Comparison of ENCODE assay signal across 8 cellular contexts in the genomic region with DNA sequence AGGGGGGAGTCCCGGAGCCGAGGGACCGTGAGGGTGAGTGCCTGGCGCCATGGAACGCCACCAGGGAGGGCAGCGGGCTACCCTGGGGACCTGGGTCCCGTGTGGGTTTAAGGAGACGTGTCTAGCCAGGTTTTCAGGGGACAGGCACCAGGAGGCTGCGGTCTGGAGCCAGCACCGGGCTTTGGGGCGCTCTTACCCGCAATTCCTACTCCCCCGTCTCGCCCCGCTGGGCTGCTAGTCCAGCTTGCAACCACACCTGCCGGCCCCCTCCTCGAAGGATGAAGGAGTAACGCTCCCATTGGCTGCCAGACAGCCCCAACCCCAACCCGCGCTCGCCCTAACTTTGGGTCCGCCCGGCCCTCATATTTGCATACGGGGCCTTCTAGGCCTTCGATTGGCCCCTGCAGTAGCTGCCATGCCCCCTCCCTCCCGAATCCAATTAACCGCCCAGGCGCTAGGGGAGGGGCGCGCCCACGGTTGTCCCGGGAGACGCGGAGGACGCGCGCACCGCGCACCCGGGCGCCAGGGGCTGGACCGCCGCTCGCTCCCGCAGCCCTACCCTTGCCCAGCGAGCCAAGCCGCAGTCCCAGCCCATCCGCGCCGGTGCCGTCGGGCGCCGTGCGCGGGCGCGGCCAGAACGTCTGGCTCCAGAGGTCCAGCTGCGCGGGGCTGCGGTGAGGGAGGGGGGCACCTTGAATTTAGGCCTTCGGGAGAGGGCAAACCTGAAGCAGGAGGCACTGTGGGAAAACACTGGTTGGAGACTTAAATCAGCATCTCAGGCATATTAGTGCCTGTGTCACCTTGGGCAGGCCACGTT. TPM values are rescaled to one million over a fixed set of nuclear protein-coding genes. Genes with fewer than 3 reads are reported as not detected.
A peak's percentile ranks its signal among the peaks of the same experiment; 100 is the strongest.
DNase-seq lines count a peak whose midpoint lies in the region; ATAC-seq, FAIRE-seq and TF ChIP-seq lines count a peak whose summit lies in the region.

Gene TTLL6, minus strand, starts transcription at position 456 of the 817 bp plus-strand sequence. Its CDS starts 157 bp downstream, at position 299.

- H3K27ac Mint-ChIP-seq in activated CD8-positive, alpha-beta T cell treated with anti-CD3 and anti-CD28 coated beads, Interleukin-2, amount 10 ng/mL, durations not matched to agents 7 days and 5 days, result peak within 1 kb of the TSS; percentile 52

- no peak within 1 kb of the TSS for H3K27ac ChIP-seq in effector memory CD4-positive, alpha-beta T cell (ENCODE audit: insufficient read depth, low read length, poor library complexity, severe bottlenecking)

- peaks cover 16% of the 10 kb centered on the region for H3K4me1 ChIP-seq in effector memory CD4-positive, alpha-beta T cell (ENCODE audit: control insufficient read depth, insufficient read depth, low read length, poor library complexity, severe bottlenecking)

- peak within 1 kb of the TSS; percentile 75 for H3K4me3 Mint-ChIP-seq in activated CD8-positive, alpha-beta T cell treated with anti-CD3 and anti-CD28 coated beads, Interleukin-2, amount 10 ng/mL, durations not matched to agents 7 days and 5 days

- peak; percentile 69 for DNase-seq in GM12892 (ENCODE audit: insufficient read length)
- peak; percentile 99 for DNase-seq in NCI-H69 (lab: John Stamatoyannopoulos, UW)
- peak; percentile 88 for DNase-seq in activated CD8-positive, alpha-beta T cell treated with anti-CD3 and anti-CD28 coated beads, Interleukin-2, amount 10 ng/mL, durations not matched to agents 7 days and 5 days
- peak; percentile 70 to 83 (median 78) for DNase-seq in effector memory CD4-positive, alpha-beta T cell
- DNase-seq in lung microvascular endothelial cell (ENCODE audit: low read depth in 2 of 2), result peak; percentile 82 to 84
- DNase-seq in stimulated activated CD4-positive, alpha-beta T cell treated with anti-CD3 and anti-CD28 coated beads, TNF-alpha, amount 100 ng/mL, for 4 hours (ENCODE audit: low read depth in 3 of 3), result peak; percentile 41 to 58 (median 51)

- no peaks in the 10 kb centered on the region for H3K9me3 Mint-ChIP-seq in activated CD8-positive, alpha-beta T cell treated with anti-CD3 and anti-CD28 coated beads, Interleukin-2, amount 10 ng/mL, durations not matched to agents 7 days and 5 days (ENCODE audit: insufficient read depth)

- no peaks in the 10 kb centered on the region for H3K9me3 ChIP-seq in effector memory CD4-positive, alpha-beta T cell (ENCODE audit: control insufficient read depth, low read length)

- peaks cover 52% of the 10 kb centered on the region for H3K27me3 Mint-ChIP-seq in activated CD8-positive, alpha-beta T cell treated with anti-CD3 and anti-CD28 coated beads, Interleukin-2, amount 10 ng/mL, durations not matched to agents 7 days and 5 days (ENCODE audit: low read depth)

- CTCF ChIA-PET in activated CD8-positive, alpha-beta T cell treated with anti-CD3 and anti-CD28 coated beads, Interleukin-2, amount 10 ng/mL, durations not matched to agents 7 days and 5 days (lab: Charles Lee), result interaction anchor here (1.3 to 18.1 kb wide), 7 partner anchors 13 to 219 kb away, joined by 3 to 756 read pairs (median 8); no protein-coding TSS in a partner anchor

- ATAC-seq in HG03378 (IDR thresholded peaks at IDR 0.05; ENCODE audit: unreplicated experiment) (peak; percentile 50), HG03097 (IDR thresholded peaks at IDR 0.05; ENCODE audit: low FRiP score, unreplicated experiment) (no peak)
- peak; percentile 98 for ATAC-seq in activated CD8-positive, alpha-beta T cell treated with anti-CD3 and anti-CD28 coated beads, Interleukin-2, amount 10 ng/mL, durations not matched to agents 7 days and 5 days

- H3K27me3 ChIP-seq in effector memory CD4-positive, alpha-beta T cell (replicated peaks; ENCODE audit: control insufficient read depth, insufficient read depth, low read length, poor library complexity, severe bottlenecking), result peaks cover 5% of the 10 kb centered on the region

- no peaks in the 10 kb centered on the region for H3K36me3 ChIP-seq in effector memory CD4-positive, alpha-beta T cell (ENCODE audit: control insufficient read depth, insufficient read depth, low read length)

- H3K4me3 ChIP-seq in effector memory CD4-positive, alpha-beta T cell (ENCODE audit: insufficient read depth, low read depth, low read length, poor library complexity, severe bottlenecking), result peak within 1 kb of the TSS; percentile 54

- POLR2A ChIA-PET in activated CD8-positive, alpha-beta T cell treated with anti-CD3 and anti-CD28 coated beads, Interleukin-2, amount 10 ng/mL, durations not matched to agents 7 days and 5 days (lab: Charles Lee), result interaction anchor here (1.6 kb wide), 1 partner anchor 18 kb away, joined by 4 read pairs; no protein-coding TSS in a partner anchor

- H3K36me3 Mint-ChIP-seq in activated CD8-positive, alpha-beta T cell treated with anti-CD3 and anti-CD28 coated beads, Interleukin-2, amount 10 ng/mL, durations not matched to agents 7 days and 5 days (ENCODE audit: low read depth), result no peaks in the 10 kb centered on the region

- peaks cover 19% of the 10 kb centered on the region for H3K4me1 Mint-ChIP-seq in activated CD8-positive, alpha-beta T cell treated with anti-CD3 and anti-CD28 coated beads, Interleukin-2, amount 10 ng/mL, durations not matched to agents 7 days and 5 days (ENCODE audit: low read depth)

- FAIRE-seq in GM12892 (lab: Jason Lieb, UNC), result peak; percentile 24

- no peak for TF ChIP-seq POLR2A in GM12892 (IDR thresholded peaks at IDR 0.05; ENCODE audit: low read depth, low read length)

RNA-seq across cellular contexts. Expression of gene TTLL6, which starts in this region (rescaled TPM):
- not detected for polyA plus RNA-seq in GM12892 (2012; ENCODE audit: missing spikeins)
- not detected for total RNA-seq in activated CD8-positive, alpha-beta T cell treated with anti-CD3 and anti-CD28 coated beads, Interleukin-2, amount 10 ng/mL, durations not matched to agents 7 days and 5 days
- total RNA-seq in lung microvascular endothelial cell, result not detected in 2 replicates

Comparison
In these comparisons a context has a peak if more than half of its experiments do, and no peak if none do; other contexts are left out.
1. Peak in DNase-seq and ATAC-seq in activated CD8-positive, alpha-beta T cell treated with anti-CD3 and anti-CD28 coated beads, Interleukin-2, amount 10 ng/mL, durations not matched to agents 7 days and 5 days; RNA of the gene not detected or under 1 TPM.
2. Peak in DNase-seq in lung microvascular endothelial cell; RNA of the gene not detected or under 1 TPM.